22 cellular contexts compared by ENCODE assay signal in genomic region chr17:61903251-61903650, GRCh38.
"Had no signal": no experiment of that assay in that cellular context is flagged by ENCODE, and none has a peak within 500 bp of the region (broad histone marks: within the 10 kb centered on the region; RNA-seq: fewer than 3 reads in every experiment).

No MANE protein-coding gene starts in this region.

- H3K4me3 Mint-ChIP-seq: neural crest cell, WTC11 had no signal

- H3K4me1 Mint-ChIP-seq: activated naive CD4-positive, alpha-beta T cell treated with anti-CD3 and anti-CD28 coated beads, Interleukin-2, amount 50 U/mL, for 24 hours; neural crest cell; WTC11 had no signal

- H3K4me3 ChIP-seq: body of pancreas, cardiac muscle cell, heart right ventricle, mucosa of descending colon, upper lobe of left lung had no signal

- H3K27ac ChIP-seq: body of pancreas, cardiac muscle cell, upper lobe of left lung had no signal

- H3K27me3 ChIP-seq: body of pancreas, cardiac muscle cell, heart right ventricle, upper lobe of left lung had no signal

- ATAC-seq: activated T-cell treated with anti-CD3 and anti-CD28 coated beads, Interleukin-2, amount 50 U/mL, for 4 hours; body of pancreas; heart right ventricle; left colon; mucosa of descending colon; sciatic nerve; SK-N-SH treated with all-trans-retinoic acid at 6 μM for 48 hours; WTC11 had no signal

- H3K27ac Mint-ChIP-seq: WTC11 had no signal

- H3K9me3 Mint-ChIP-seq: activated naive CD4-positive, alpha-beta T cell treated with anti-CD3 and anti-CD28 coated beads, Interleukin-2, amount 50 U/mL, for 24 hours; activated T-cell treated with anti-CD3 and anti-CD28 coated beads, Interleukin-2, amount 50 U/mL, for 4 hours; neural crest cell; WTC11 had no signal

- H3K27me3 Mint-ChIP-seq: activated naive CD4-positive, alpha-beta T cell treated with anti-CD3 and anti-CD28 coated beads, Interleukin-2, amount 50 U/mL, for 24 hours had no signal

- DNase-seq: activated CD4-positive, alpha-beta T cell treated with anti-CD3 and anti-CD28 coated beads, Interleukin-2, amount 50 U/mL, for 48 hours; activated effector memory CD4-positive, alpha-beta T cell treated with anti-CD3 and anti-CD28 coated beads, Interleukin-2, amount 50 U/mL, for 16 hours; activated T-cell treated with anti-CD3 and anti-CD28 coated beads, Interleukin-2, amount 50 U/mL, for 4 hours; anterior cingulate cortex; body of pancreas; heart right ventricle; left colon; mesenchymal stem cell; mucosa of descending colon; occipital lobe; small intestine; stimulated activated CD4-positive, alpha-beta T cell treated with anti-CD3 and anti-CD28 coated beads, Interleukin-2, amount 100 ng/mL, for 24 hours; stimulated activated naive CD4-positive, alpha-beta T cell; T-helper 1 cell; T-helper 9 cell; upper lobe of left lung had no signal

- H3K4me1 ChIP-seq: body of pancreas, heart right ventricle, upper lobe of left lung had no signal

- H3K9me3 ChIP-seq: body of pancreas, heart right ventricle, mucosa of descending colon, upper lobe of left lung had no signal
